8 cellular contexts compared by ENCODE assay signal in the genomic region with DNA sequence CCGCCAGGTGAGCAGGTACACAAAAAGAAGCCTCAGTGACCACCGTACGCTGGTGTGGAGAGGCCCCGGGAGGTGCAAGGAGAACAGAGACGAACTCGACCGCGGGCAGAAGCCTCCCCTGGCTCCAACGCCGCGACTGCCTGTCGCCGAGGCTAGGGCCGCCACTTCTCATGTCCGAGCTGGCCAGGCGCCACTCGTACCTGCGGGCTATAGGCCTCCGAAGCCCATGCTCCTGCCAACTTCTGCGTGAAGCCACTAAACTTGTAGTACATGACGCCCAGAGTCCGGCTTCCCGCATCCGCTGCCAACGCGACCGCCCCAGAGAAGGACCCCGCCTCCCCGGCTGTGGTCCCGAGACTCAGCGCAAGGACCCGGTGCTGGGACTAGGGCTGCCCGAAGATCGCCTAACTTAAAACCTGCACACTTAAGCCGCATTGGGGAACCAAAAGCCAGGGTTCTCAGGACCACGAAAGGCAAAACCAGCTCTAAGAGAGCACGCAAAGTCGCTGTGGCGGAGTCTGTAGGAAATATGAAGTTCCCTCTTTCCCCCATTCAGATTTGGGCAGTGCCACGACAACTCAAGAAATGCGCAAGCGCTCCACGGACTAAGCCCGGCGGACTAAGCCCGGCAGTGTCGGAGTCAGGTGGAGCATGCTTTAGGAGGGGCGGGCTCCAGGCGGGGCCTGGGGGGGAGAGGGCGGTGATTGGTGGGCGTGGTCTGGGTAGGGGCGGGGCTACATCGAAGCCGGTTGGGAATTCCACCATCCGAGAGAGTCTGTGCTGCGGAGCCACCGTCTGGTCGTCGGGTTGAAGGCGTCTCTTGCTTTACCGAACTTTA. TPM values are rescaled to one million over a fixed set of nuclear protein-coding genes. Genes with fewer than 3 reads are reported as not detected.
DNase-seq lines count a peak whose midpoint lies in the region; ATAC-seq and TF ChIP-seq lines count a peak whose summit lies in the region.

A gene with protein sequence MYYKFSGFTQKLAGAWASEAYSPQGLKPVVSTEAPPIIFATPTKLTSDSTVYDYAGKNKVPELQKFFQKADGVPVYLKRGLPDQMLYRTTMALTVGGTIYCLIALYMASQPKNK (minus strand): TSS at position 328 of the 838 bp plus-strand sequence. CDS start 56 bp downstream, at position 272.

- H3K4me1 ChIP-seq in breast epithelium = no peaks in the 10 kb centered on the region

- DNase-seq in AG04449 (ENCODE audit: low read depth, low spot score) (peak; percentile 82), NCI-H2196 treated with DMSO at 0.1 percent for 48 hours (lab: John Stamatoyannopoulos, UW; ENCODE audit: unreplicated experiment) (peak; percentile 94), breast epithelium (ENCODE audit: low spot score in 2 of 2) (peak; percentile 96 to 97)

- H3K27me3 ChIP-seq in breast epithelium = no peaks in the 10 kb centered on the region

- H3K4me3 ChIP-seq in AG04449 (ENCODE audit: low read depth, low read length) (peak within 1 kb of the TSS; percentile 100), breast epithelium (peak within 1 kb of the TSS; percentile 79 to 99 (median 82)), iPS-18c (ENCODE audit: insufficient read depth, low read depth, low read length) (peak within 1 kb of the TSS; percentile 97), skin epidermis (peak within 1 kb of the TSS; percentile 63 to 99 (median 87))

- H3K9me3 ChIP-seq in breast epithelium (no peaks in the 10 kb centered on the region), iPS-18c (ENCODE audit: control insufficient read depth, insufficient read depth, low read length) (no peaks in the 10 kb centered on the region)

- TF ChIP-seq POLR2A in breast epithelium (IDR thresholded peaks at IDR 0.05) = peak; percentile 54

- intact Hi-C loops in breast epithelium (cut with DNase I; ENCODE audit: low total_unique reads) = no loop called here

- H3K27ac ChIP-seq in VCaP (peak within 1 kb of the TSS; percentile 97), breast epithelium (peak within 1 kb of the TSS; percentile 87 to 94), skin epidermis (peak within 1 kb of the TSS; percentile 44 to 98 (median 95))

- CTCF ChIA-PET in AG04449 (lab: Yijun Ruan, JAX) = interaction anchor here (1.4 to 4.6 kb wide), 4 partner anchors 11 to 274 kb away, joined by 4 to 32 read pairs (median 12); no protein-coding TSS in a partner anchor

- no peaks in the 10 kb centered on the region for H3K36me3 ChIP-seq in breast epithelium

- POLR2A ChIA-PET in AG04449 (lab: Yijun Ruan, JAX) = no interaction called here

- TF ChIP-seq CTCF in AG04449 (IDR thresholded peaks at IDR 0.05; ENCODE audit: insufficient read depth, low read length, missing control alignments) = peak; percentile 40
- TF ChIP-seq CTCF in VCaP (conservative IDR thresholded peaks at IDR 0.05) = peak; percentile 49
- TF ChIP-seq CTCF in breast epithelium (IDR thresholded peaks at IDR 0.05) = peak in 2 of 3 donors; percentile 9 to 24

- ATAC-seq in GM18870 (IDR thresholded peaks at IDR 0.05; ENCODE audit: unreplicated experiment) (peak; percentile 84), HG03135 (IDR thresholded peaks at IDR 0.05; ENCODE audit: unreplicated experiment) (peak; percentile 92)

RNA-seq across cellular contexts. Expression of the gene that starts here (rescaled TPM):
- total RNA-seq in breast epithelium = 100 to 1,000 TPM; 142 to 161 (median 149) TPM

Comparison
In these comparisons a context has a peak if more than half of its experiments do, and no peak if none do; other contexts are left out.
1. Peak in every context shown above with its lines: DNase-seq, ATAC-seq, H3K4me3 ChIP-seq and H3K27ac ChIP-seq.